In the genomic region with DNA sequence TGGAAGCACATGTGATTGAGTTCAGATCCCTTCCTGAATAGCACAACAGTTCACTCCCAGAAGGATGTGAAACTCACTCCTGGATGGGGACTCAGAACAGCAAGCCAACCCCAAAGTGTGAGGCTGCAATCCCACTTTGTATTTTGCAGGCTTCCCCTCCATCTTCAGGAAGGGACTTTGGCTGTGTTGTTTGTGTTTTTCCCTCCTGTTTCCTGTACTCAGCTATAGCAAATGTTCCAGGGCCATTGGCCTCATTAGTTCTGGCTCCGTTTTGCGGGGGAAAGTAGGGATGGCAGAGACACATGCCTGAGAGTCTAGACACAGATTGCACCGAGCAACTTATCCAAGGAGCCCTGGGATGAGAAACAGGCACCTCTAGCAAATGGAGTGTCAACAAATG, we compare ENCODE assay signal across 25 cellular contexts. TPM values are rescaled to one million over a fixed set of nuclear protein-coding genes. Genes with fewer than 3 reads are reported as not detected.
DNase-seq lines count a peak whose midpoint lies in the region; ATAC-seq and TF ChIP-seq lines count a peak whose summit lies in the region.
"Had no signal": no experiment of that assay in that cellular context is flagged by ENCODE, and none has a peak within 500 bp of the region (broad histone marks: within the 10 kb centered on the region; RNA-seq: fewer than 3 reads in every experiment).

No MANE protein-coding gene starts in this region.

- H4K20me1 ChIP-seq in MM.1S (ENCODE audit: insufficient read depth, low read length) = no peaks in the 10 kb centered on the region

- H3K27ac Mint-ChIP-seq in WTC11 = peak overlapping the region; percentile 88
- no peak overlapping the region for H3K27ac Mint-ChIP-seq in progenitor cell of endocrine pancreas
- H3K27ac Mint-ChIP-seq: activated CD8-positive, alpha-beta T cell treated with anti-CD3 and anti-CD28 coated beads, Interleukin-2, amount 10 ng/mL, durations not matched to agents 7 days and 5 days; activated naive CD4-positive, alpha-beta T cell treated with anti-CD3 and anti-CD28 coated beads, Interleukin-2, amount 50 U/mL, for 24 hours; CD8-positive, alpha-beta memory T cell; effector memory CD8-positive, alpha-beta T cell had no signal

- CTCF ChIA-PET in WTC11 (lab: Charles Lee) = interaction anchor here (1.1 to 4.2 kb wide), 3 partner anchors 13 to 110 kb away, joined by 3 to 47 read pairs (median 22); no protein-coding TSS in a partner anchor

- no peaks in the 10 kb centered on the region for H3K27me3 ChIP-seq in HUES6 (ENCODE audit: control insufficient read depth, insufficient read depth, low read length)
- no peaks in the 10 kb centered on the region for H3K27me3 ChIP-seq in iPS-20b (ENCODE audit: insufficient read depth, low read length)
- no peaks in the 10 kb centered on the region for H3K27me3 ChIP-seq in MM.1S (replicated peaks; ENCODE audit: insufficient read depth, low read length)
- H3K27me3 ChIP-seq: ovary, thyroid gland had no signal

- H3K4me3 ChIP-seq in HUES6 (ENCODE audit: low read depth, low read length) (no peak overlapping the region), iPS-20b (ENCODE audit: low read length) (no peak overlapping the region), MM.1S (ENCODE audit: low read length) (no peak overlapping the region)
- H3K4me3 ChIP-seq: ovary, thyroid gland had no signal

- POLR2A ChIA-PET in WTC11 (lab: Charles Lee) = interaction anchor here (0.9 kb wide), 1 partner anchor 13 kb away, joined by 3 read pairs; no protein-coding TSS in a partner anchor

- DNase-seq in WTC11 (ENCODE audit: low spot score) (no peak), sciatic nerve (ENCODE audit: low spot score) (no peak), MM.1S (no peak), posterior vena cava (ENCODE audit: low spot score) (no peak), progenitor cell of endocrine pancreas (ENCODE audit: low spot score, unreplicated experiment) (no peak)
- DNase-seq: activated CD4-positive, CD25-positive, alpha-beta regulatory T cell treated with anti-CD3 and anti-CD28 coated beads, Interleukin-2, amount 50 U/mL, for 72 hours; activated CD8-positive, alpha-beta T cell treated with anti-CD3 and anti-CD28 coated beads, Interleukin-2, amount 10 ng/mL, durations not matched to agents 7 days and 5 days; activated T-cell treated with anti-CD3 and anti-CD28 coated beads, Interleukin-2, amount 50 U/mL, for 48 hours; CD8-positive, alpha-beta memory T cell; effector memory CD8-positive, alpha-beta T cell; glutamatergic neuron; mammary epithelial cell; NCI-H1092; NCI-H2029; NCI-H510A treated with DMSO at 0.1 percent for 48 hours; ovary; RPMI8226; stimulated activated CD4-positive, alpha-beta T cell treated with anti-CD3 and anti-CD28 coated beads, Interleukin-1b, Interleukin-23, amount 100 ng/mL, for 48 hours; stimulated activated naive CD4-positive, alpha-beta T cell; T1000; thyroid gland had no signal

- H3K4me1 Mint-ChIP-seq in WTC11 (peaks cover 60% of the 10 kb centered on the region), progenitor cell of endocrine pancreas (ENCODE audit: low read depth) (no peaks in the 10 kb centered on the region)
- H3K4me1 Mint-ChIP-seq: activated naive CD4-positive, alpha-beta T cell treated with anti-CD3 and anti-CD28 coated beads, Interleukin-2, amount 50 U/mL, for 24 hours; CD8-positive, alpha-beta memory T cell had no signal

- peak overlapping the region; percentile 28; the same call in 1 of the 2 replicates for H3K27ac ChIP-seq in HUES6 (ENCODE audit: low read depth, low read length)
- no peak overlapping the region for H3K27ac ChIP-seq in iPS-20b (ENCODE audit: low read length)
- H3K27ac ChIP-seq in MM.1S (ENCODE audit: low read length) = no peak overlapping the region
- H3K27ac ChIP-seq: KMS-11, ovary, thyroid gland had no signal

- H3K9me3 ChIP-seq in HUES6 (ENCODE audit: control insufficient read depth, insufficient read depth, low read depth, low read length) (no peaks in the 10 kb centered on the region), iPS-20b (ENCODE audit: insufficient read depth, low read depth, low read length) (no peaks in the 10 kb centered on the region), MM.1S (replicated peaks; ENCODE audit: insufficient read depth, low read length) (no peaks in the 10 kb centered on the region)
- H3K9me3 ChIP-seq: ovary, thyroid gland had no signal

- no peaks in the 10 kb centered on the region for H3K27me3 Mint-ChIP-seq in WTC11 (ENCODE audit: low read depth)
- no peaks in the 10 kb centered on the region for H3K27me3 Mint-ChIP-seq in progenitor cell of endocrine pancreas

- H3K4me3 Mint-ChIP-seq in WTC11 = no peak overlapping the region
- H3K4me3 Mint-ChIP-seq in progenitor cell of endocrine pancreas (ENCODE audit: low read depth) = no peak overlapping the region
- H3K4me3 Mint-ChIP-seq: activated CD8-positive, alpha-beta T cell treated with anti-CD3 and anti-CD28 coated beads, Interleukin-2, amount 10 ng/mL, durations not matched to agents 7 days and 5 days; activated naive CD4-positive, alpha-beta T cell treated with anti-CD3 and anti-CD28 coated beads, Interleukin-2, amount 50 U/mL, for 24 hours; CD8-positive, alpha-beta memory T cell; effector memory CD8-positive, alpha-beta T cell had no signal

- H3K9me3 Mint-ChIP-seq in WTC11 = peaks cover 18% of the 10 kb centered on the region
- H3K9me3 Mint-ChIP-seq in progenitor cell of endocrine pancreas (ENCODE audit: low read depth) = no peaks in the 10 kb centered on the region
- H3K9me3 Mint-ChIP-seq: effector memory CD8-positive, alpha-beta T cell had no signal

- no peak overlapping the region for H2AFZ ChIP-seq in MM.1S (ENCODE audit: low read length)

- peaks cover 17% of the 10 kb centered on the region for H3K36me3 Mint-ChIP-seq in WTC11
- no peaks in the 10 kb centered on the region for H3K36me3 Mint-ChIP-seq in progenitor cell of endocrine pancreas (ENCODE audit: insufficient read depth)
- H3K36me3 Mint-ChIP-seq: activated naive CD4-positive, alpha-beta T cell treated with anti-CD3 and anti-CD28 coated beads, Interleukin-2, amount 50 U/mL, for 24 hours; CD8-positive, alpha-beta memory T cell had no signal

- H3K9ac ChIP-seq in HUES6 (ENCODE audit: low read length) = no peak overlapping the region
- H3K9ac ChIP-seq in iPS-20b (ENCODE audit: low read depth, low read length) = peak overlapping the region; percentile 33; the same call in 1 of the 2 replicates
- H3K9ac ChIP-seq in MM.1S (ENCODE audit: low read length) = no peak overlapping the region
- H3K9ac ChIP-seq: KMS-11 had no signal

- H3K4me2 ChIP-seq in MM.1S (ENCODE audit: low read depth, low read length) = no peak overlapping the region
- H3K4me2 ChIP-seq: KMS-11 had no signal

- no peaks in the 10 kb centered on the region for H3F3A ChIP-seq in MM.1S (ENCODE audit: insufficient read depth, low read length)

- no peak for TF ChIP-seq CTCF in WTC11 (IDR thresholded peaks at IDR 0.05)
- TF ChIP-seq CTCF in MM.1S (IDR thresholded peaks at IDR 0.05; ENCODE audit: low read length) = no peak
- no peak for TF ChIP-seq CTCF in progenitor cell of endocrine pancreas (IDR thresholded peaks at IDR 0.05; ENCODE audit: unreplicated experiment)

- no peaks in the 10 kb centered on the region for H3K9me2 ChIP-seq in MM.1S (replicated peaks; ENCODE audit: insufficient read depth, low read length)

- ATAC-seq in WTC11 = no peak
- peak; percentile 39 for ATAC-seq in sciatic nerve
- ATAC-seq: activated CD8-positive, alpha-beta T cell treated with anti-CD3 and anti-CD28 coated beads, Interleukin-2, amount 10 ng/mL, durations not matched to agents 7 days and 5 days; effector memory CD8-positive, alpha-beta T cell had no signal

- intact Hi-C loops in sciatic nerve (cut with DNase I) (no loop called here), posterior vena cava (cut with DNase I) (no loop called here)

- H3K79me2 ChIP-seq in MM.1S (ENCODE audit: low read length) = no peaks in the 10 kb centered on the region

- H3K4me1 ChIP-seq in HUES6 (ENCODE audit: control insufficient read depth, insufficient read depth, low read length) (peaks cover 33% of the 10 kb centered on the region), iPS-20b (ENCODE audit: insufficient read depth, low read length) (peaks cover 35% of the 10 kb centered on the region; the same call in 1 of the 2 replicates), MM.1S (ENCODE audit: low read length) (no peaks in the 10 kb centered on the region)
- H3K4me1 ChIP-seq: thyroid gland had no signal

- H3K36me3 ChIP-seq in HUES6 (ENCODE audit: control insufficient read depth, insufficient read depth, low read length) = no peaks in the 10 kb centered on the region
- no peaks in the 10 kb centered on the region; the same call in 1 of the 2 replicates for H3K36me3 ChIP-seq in iPS-20b (ENCODE audit: insufficient read depth, low read depth, low read length)
- no peaks in the 10 kb centered on the region for H3K36me3 ChIP-seq in MM.1S (replicated peaks; ENCODE audit: insufficient read depth, low read length)
- H3K36me3 ChIP-seq: ovary, thyroid gland had no signal

TF ChIP-seq in WTC11, 78 proteins besides CTCF, POLR2A, EP300 and RAD21 (continues in another document):
- TF ChIP-seq NFYB (CRISPR knock-in tag; conservative IDR thresholded peaks at IDR 0.05; ENCODE audit: low read depth) = no peak
- no peak for TF ChIP-seq FOXP4 (CRISPR knock-in tag; IDR thresholded peaks at IDR 0.05)
- no peak for TF ChIP-seq SP1 (CRISPR knock-in tag; conservative IDR thresholded peaks at IDR 0.05)

RNA-seq across cellular contexts. Expression of gene DPYSL3, which starts 43.3 kb away (rescaled TPM):
- total RNA-seq in WTC11 (2021) (329 to 358 TPM (median 338 TPM) in 3 replicates), sciatic nerve (81.2 TPM), posterior vena cava (100 to 1,000 TPM; 401 to 418 TPM), progenitor cell of endocrine pancreas (56.0 and 60.4 TPM in 2 replicates)
